12 cellular contexts compared by ENCODE assay signal in the genomic region with DNA sequence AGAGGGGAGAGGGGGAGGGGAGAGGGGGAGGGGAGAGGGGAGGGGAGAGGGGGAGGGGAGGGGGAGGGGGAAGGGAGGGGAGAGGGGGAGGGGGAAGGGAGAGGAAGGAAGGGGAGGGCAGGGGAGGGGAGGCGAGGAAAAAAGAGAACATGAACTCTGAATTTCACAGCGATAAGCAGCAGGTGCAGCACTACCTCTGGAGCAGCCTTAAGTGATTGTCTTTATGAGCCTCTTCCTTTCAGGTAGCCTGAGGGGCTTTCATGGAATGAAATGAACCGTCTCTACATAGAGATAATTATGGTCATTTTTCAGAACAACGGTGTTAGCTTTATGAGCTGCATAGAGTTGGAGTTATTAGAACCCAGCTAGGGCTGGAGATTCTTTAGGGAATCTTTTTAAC.
"Had no signal": no experiment of that assay in that cellular context is flagged by ENCODE, and none has a peak within 500 bp of the region (broad histone marks: within the 10 kb centered on the region; RNA-seq: fewer than 3 reads in every experiment).

No MANE protein-coding gene starts in this region.

- H3K4me3 Mint-ChIP-seq: activated naive CD4-positive, alpha-beta T cell treated with anti-CD3 and anti-CD28 coated beads, Interleukin-2, amount 50 U/mL, for 24 hours; brain; naive B cell; stimulated activated effector memory CD8-positive, alpha-beta T cell treated with anti-CD3 and anti-CD28 coated beads, Interleukin-12 subunit alpha, Interleukin-12 subunit beta, amount 100 ng/mL, for 72 hours had no signal

- H3K27ac Mint-ChIP-seq: activated naive CD4-positive, alpha-beta T cell treated with anti-CD3 and anti-CD28 coated beads, Interleukin-2, amount 50 U/mL, for 24 hours; brain; naive B cell; stimulated activated effector memory CD8-positive, alpha-beta T cell treated with anti-CD3 and anti-CD28 coated beads, Interleukin-12 subunit alpha, Interleukin-12 subunit beta, amount 100 ng/mL, for 72 hours had no signal

- H3K27me3 Mint-ChIP-seq: naive B cell had no signal

- DNase-seq: activated CD4-positive, alpha-beta T cell treated with anti-CD3 and anti-CD28 coated beads, Interleukin-2, amount 50 U/mL, for 4 hours; activated effector memory CD4-positive, alpha-beta T cell treated with Interleukin-2 at 50 U/mL for 16 hours; activated T-cell treated with anti-CD3 and anti-CD28 coated beads, Interleukin-2, amount 50 U/mL, for 1 hour; amniotic stem cell; effector memory CD4-positive, alpha-beta T cell; heart left ventricle; left colon; naive B cell had no signal

- H3K36me3 Mint-ChIP-seq: activated naive CD4-positive, alpha-beta T cell treated with anti-CD3 and anti-CD28 coated beads, Interleukin-2, amount 50 U/mL, for 24 hours; brain; naive B cell; stimulated activated effector memory CD8-positive, alpha-beta T cell treated with anti-CD3 and anti-CD28 coated beads, Interleukin-12 subunit alpha, Interleukin-12 subunit beta, amount 100 ng/mL, for 72 hours had no signal

- H3K9me3 Mint-ChIP-seq: activated naive CD4-positive, alpha-beta T cell treated with anti-CD3 and anti-CD28 coated beads, Interleukin-2, amount 50 U/mL, for 24 hours; stimulated activated effector memory CD8-positive, alpha-beta T cell treated with anti-CD3 and anti-CD28 coated beads, Interleukin-12 subunit alpha, Interleukin-12 subunit beta, amount 100 ng/mL, for 72 hours had no signal

- ATAC-seq: activated CD4-positive, CD25-positive, alpha-beta regulatory T cell treated with anti-CD3 and anti-CD28 coated beads, Interleukin-2, amount 50 U/mL, for 24 hours; heart left ventricle; left colon; stimulated activated effector memory CD8-positive, alpha-beta T cell treated with anti-CD3 and anti-CD28 coated beads, Interleukin-12 subunit alpha, Interleukin-12 subunit beta, amount 100 ng/mL, for 72 hours had no signal

- H3K4me1 Mint-ChIP-seq: activated naive CD4-positive, alpha-beta T cell treated with anti-CD3 and anti-CD28 coated beads, Interleukin-2, amount 50 U/mL, for 24 hours; brain; naive B cell; stimulated activated effector memory CD8-positive, alpha-beta T cell treated with anti-CD3 and anti-CD28 coated beads, Interleukin-12 subunit alpha, Interleukin-12 subunit beta, amount 100 ng/mL, for 72 hours had no signal
